Comparison of ENCODE assay signal across 2 cellular contexts in genomic region chr3:138263104-138263503, GRCh38.
TF ChIP-seq lines count a peak whose summit lies in the region.

No MANE protein-coding gene starts in this region.

TF ChIP-seq in SK-N-SH treated with all-trans-retinoic acid at 6 μM for 48 hours, 23 proteins besides CTCF, POLR2A, EP300 and RAD21 (continued from another document):
- no peak for TF ChIP-seq CREB5 (CRISPR knock-in tag; IDR thresholded peaks at IDR 0.05; ENCODE audit: low read depth)
- no peak for TF ChIP-seq RARB (CRISPR knock-in tag; IDR thresholded peaks at IDR 0.05)
- no peak for TF ChIP-seq ISL1 (CRISPR knock-in tag; IDR thresholded peaks at IDR 0.05)
- no peak for TF ChIP-seq OSR1 (CRISPR knock-in tag; IDR thresholded peaks at IDR 0.05)
- no peak for TF ChIP-seq CSDC2 (CRISPR knock-in tag; IDR thresholded peaks at IDR 0.05)
- no peak for TF ChIP-seq ZNF70 (CRISPR knock-in tag; IDR thresholded peaks at IDR 0.05)

TF ChIP-seq in SK-N-SH, 30 proteins besides CTCF, POLR2A, EP300 and RAD21 (continued from another document):
- no peak for TF ChIP-seq REST (IDR thresholded peaks at IDR 0.05; ENCODE audit: low read depth, low read length)
- no peak for TF ChIP-seq SMC3 (IDR thresholded peaks at IDR 0.05; ENCODE audit: low read depth, low read length)
